ENCODE assay signal across 20 cellular contexts in genomic region chr9:89926691-89927220, GRCh38.
DNase-seq lines count a peak whose midpoint lies in the region; ATAC-seq and TF ChIP-seq lines count a peak whose summit lies in the region.
"Had no signal": no experiment of that assay in that cellular context is flagged by ENCODE, and none has a peak within 500 bp of the region (broad histone marks: within the 10 kb centered on the region; RNA-seq: fewer than 3 reads in every experiment).

No MANE protein-coding gene starts in this region.

- H2AFZ ChIP-seq in hepatocyte, result no peak overlapping the region

- H3K27ac Mint-ChIP-seq in nephron, result peak overlapping the region; percentile 63 to 94 (median 94)

- 36% methylated on average over 7 of the region's 7 CpGs for WGBS in hepatocyte (ENCODE audit: low lambda C conversion rate, missing lambda C conversion rate)

- no peaks in the 10 kb centered on the region for H3K36me3 Mint-ChIP-seq in nephron (ENCODE audit: low read depth)

- peaks cover 25% of the 10 kb centered on the region for H3K4me1 ChIP-seq in hepatocyte (ENCODE audit: insufficient read depth)
- H3K4me1 ChIP-seq: BE2C had no signal

- H3K4me2 ChIP-seq in hepatocyte, result peak overlapping the region; percentile 22

- H3K4me3 Mint-ChIP-seq in nephron, result peak overlapping the region in 2 of 3 experiments; percentile 31 to 40

- no peaks in the 10 kb centered on the region for H3K79me2 ChIP-seq in hepatocyte

- ATAC-seq in HG02840 (IDR thresholded peaks at IDR 0.05; ENCODE audit: low FRiP score, unreplicated experiment), result no peak
- ATAC-seq: Panc1, Right ventricle myocardium inferior had no signal

- H3K27me3 Mint-ChIP-seq in nephron (ENCODE audit: low read depth), result peaks cover 5% of the 10 kb centered on the region

- H3K36me3 ChIP-seq in hepatocyte (replicated peaks; ENCODE audit: insufficient read depth, low read depth), result no peaks in the 10 kb centered on the region
- H3K36me3 ChIP-seq: BE2C had no signal

- no peaks in the 10 kb centered on the region for H3K9me3 Mint-ChIP-seq in nephron

- H4K20me1 ChIP-seq in hepatocyte (ENCODE audit: insufficient read depth, poor library complexity, severe bottlenecking), result no peaks in the 10 kb centered on the region

- in situ Hi-C loops in KBM-7 (cut with MboI; ENCODE audit: low pct_unique_long_range_greater_than_20kb, low sequenced_read_pairs), result no loop called here

- no peaks in the 10 kb centered on the region for H3K9me2 ChIP-seq in hepatocyte (replicated peaks; ENCODE audit: insufficient read depth)

- H3K27me3 ChIP-seq in hepatocyte, result no peaks in the 10 kb centered on the region
- H3K27me3 ChIP-seq: BE2C had no signal

- H3K4me3 ChIP-seq in hepatocyte, result no peak overlapping the region

- H3K4me1 Mint-ChIP-seq in nephron, result peaks cover 88% of the 10 kb centered on the region

- H3K9me3 ChIP-seq in hepatocyte (ENCODE audit: low read depth), result no peaks in the 10 kb centered on the region
- H3K9me3 ChIP-seq: BE2C had no signal

- TF ChIP-seq CTCF in hepatocyte (IDR thresholded peaks at IDR 0.05; ENCODE audit: poor library complexity) (no peak), nephron (IDR thresholded peaks at IDR 0.05; ENCODE audit: unreplicated experiment in 3 of 3) (no peak)

- no peak overlapping the region for H3K27ac ChIP-seq in hepatocyte

- peak; percentile 43 for DNase-seq in activated CD8-positive, alpha-beta memory T cell treated with anti-CD3 and anti-CD28 coated beads for 24 hours
- no peak for DNase-seq in activated CD8-positive, alpha-beta memory T cell treated with anti-CD3 and anti-CD28 coated beads, Interleukin-2, amount 50 U/mL, for 4 hours
- DNase-seq in hepatocyte (ENCODE audit: low spot score), result peak; percentile 51
- peak; percentile 74 for DNase-seq in superior temporal gyrus (ENCODE audit: extremely low spot score)
- no peak for DNase-seq in KBM-7
- no peak for DNase-seq in iPS-NIHi7 (ENCODE audit: extremely low spot score)
- DNase-seq: 8988T, BE2C, GDM1, HCEC 1CT, KG1, NCI-H1048, NCI-H1436 treated with DMSO at 0.1 percent for 48 hours, NCI-H2029 treated with DMSO at 0.1 percent for 48 hours, NCI-H510A, NCI-H82 had no signal

Comparison
In these comparisons a context has a peak if more than half of its experiments do, and no peak if none do; other contexts are left out.
1. DNase-seq: peak in activated CD8-positive, alpha-beta memory T cell treated with anti-CD3 and anti-CD28 coated beads for 24 hours (single experiment), hepatocyte (single experiment) and superior temporal gyrus (single experiment); none in activated CD8-positive, alpha-beta memory T cell treated with anti-CD3 and anti-CD28 coated beads, Interleukin-2, amount 50 U/mL, for 4 hours (single experiment), KBM-7 (single experiment) and iPS-NIHi7 (single experiment).